In the genomic region with DNA sequence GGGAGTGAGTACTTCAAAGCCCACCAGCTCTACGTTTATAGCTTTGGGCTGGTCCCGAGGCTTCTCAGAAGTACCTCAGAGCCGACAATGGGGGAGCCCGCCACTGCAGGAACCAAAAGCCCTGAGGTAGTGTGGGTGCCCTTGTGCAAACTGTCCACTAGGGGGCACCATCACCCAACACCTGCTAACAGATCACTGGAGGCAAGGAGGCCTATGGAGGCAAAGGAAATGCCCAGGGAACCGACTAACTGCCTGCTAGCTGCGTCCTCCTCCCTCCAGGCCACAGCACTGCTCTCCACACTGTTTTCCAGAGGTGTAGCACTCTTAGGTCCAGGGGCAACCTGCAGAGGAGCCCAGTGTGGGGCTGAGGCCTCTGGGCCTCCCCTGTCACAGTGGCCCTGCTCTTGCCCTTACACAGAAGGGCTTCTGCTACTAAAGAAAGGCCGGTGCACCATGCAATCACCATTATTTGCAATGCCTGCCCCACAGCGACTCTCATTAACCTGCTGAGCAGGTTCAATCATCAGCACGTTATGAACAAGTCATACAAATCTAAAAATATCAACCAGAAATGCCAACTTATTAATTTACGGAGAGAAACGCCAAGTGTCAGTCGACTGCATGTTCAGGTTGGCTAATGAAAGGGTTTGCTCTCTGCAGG, we compare ENCODE assay signal across 8 cellular contexts.
DNase-seq lines count a peak whose midpoint lies in the region; ATAC-seq and TF ChIP-seq lines count a peak whose summit lies in the region.

No MANE protein-coding gene starts in this region.

- intact Hi-C loops in Right ventricle myocardium superior (cut with DNase I) (no loop called here), prostate gland (cut with DNase I) (no loop called here), aorta (cut with DNase I) (loop anchor here (1.0 to 5.0 kb wide), 2 partner anchors 15 to 308 kb away; no protein-coding TSS in a partner anchor)

- H3K9me3 ChIP-seq in SK-N-MC (ENCODE audit: low read depth, low read length) (no peaks in the 10 kb centered on the region), prostate gland (no peaks in the 10 kb centered on the region), aorta (ENCODE audit: control insufficient read depth, low read length) (no peaks in the 10 kb centered on the region)

- H3K4me3 Mint-ChIP-seq in HFFc6: peak overlapping the region; percentile 49

- TF ChIP-seq POLR2A in prostate gland (IDR thresholded peaks at IDR 0.05): no peak

- no peaks in the 10 kb centered on the region for H3K9me3 Mint-ChIP-seq in HFFc6

- DNase-seq in GM12864 (ENCODE audit: low read depth) (peak; percentile 59), HFFc6 (peak; percentile 79), MV-4-11 (lab: John Stamatoyannopoulos, UW) (peak; percentile 70), SK-N-MC (ENCODE audit: low read depth, low spot score) (no peak), Right ventricle myocardium superior (peak; percentile 67), prostate gland (ENCODE audit: low spot score) (peak; percentile 53), aorta (peak; percentile 84 to 88)
- DNase-seq in activated naive CD4-positive, alpha-beta T cell treated with anti-CD3 and anti-CD28 coated beads, Interleukin-2, amount 50 U/mL, for 16 hours: peak; percentile 67

- no peaks in the 10 kb centered on the region for H3K27me3 ChIP-seq in prostate gland (replicated peaks; ENCODE audit: insufficient read depth)
- peaks cover 0 to 1% of the 10 kb centered on the region in 2 donors for H3K27me3 ChIP-seq in aorta (ENCODE audit: control insufficient read depth in 1 of 2, insufficient read depth in 2 of 2, low read length in 1 of 2)

- peak; percentile 79 for ATAC-seq in Right ventricle myocardium superior (ENCODE audit: poor library complexity)
- peak; percentile 90 for ATAC-seq in aorta (ENCODE audit: low FRiP score)

- 39% methylated on average over 12 of the region's 12 CpGs for WGBS in prostate gland
- 5 to 9% methylated on average over 12 of the region's 12 CpGs for WGBS in aorta, 2 donors

- no peaks in the 10 kb centered on the region; the same call in 1 of the 2 replicates for H3K27me3 Mint-ChIP-seq in HFFc6 (ENCODE audit: insufficient read depth)

- TF ChIP-seq CTCF in GM12864 (IDR thresholded peaks at IDR 0.05; ENCODE audit: low read depth, low read length, missing control alignments): peak; percentile 96
- TF ChIP-seq CTCF in HFFc6 (IDR thresholded peaks at IDR 0.05): peak; percentile 99
- peak; percentile 71 to 86 (median 76) for TF ChIP-seq CTCF in prostate gland (IDR thresholded peaks at IDR 0.05)

- H3K4me1 ChIP-seq in prostate gland (replicated peaks): no peaks in the 10 kb centered on the region
- peaks cover 0 to 3% of the 10 kb centered on the region in 2 donors for H3K4me1 ChIP-seq in aorta (ENCODE audit: control insufficient read depth in 1 of 2, insufficient read depth in 2 of 2, low read length in 2 of 2)

- peak overlapping the region; percentile 85 for H3K27ac Mint-ChIP-seq in HFFc6

- H3K27ac ChIP-seq in SK-N-MC (peak overlapping the region; percentile 58; the same call in 1 of the 2 replicates), prostate gland (no peak overlapping the region), aorta (ENCODE audit: low read depth in 1 of 2, low read length in 2 of 2) (peak overlapping the region; percentile 62 to 97)

- peaks cover 58% of the 10 kb centered on the region for H3K4me1 Mint-ChIP-seq in HFFc6 (ENCODE audit: low read depth)

- H3K36me3 Mint-ChIP-seq in HFFc6 (ENCODE audit: low read depth): 0 out of 2 replicates have a peak, but pooled peaks cover 4% of the 10 kb centered on the region

- H3K4me3 ChIP-seq in GM12864 (ENCODE audit: low read depth, low read length) (no peak overlapping the region), SK-N-MC (peak overlapping the region; percentile 36), prostate gland (no peak overlapping the region), aorta (ENCODE audit: low read length in 2 of 2) (no peak overlapping the region)

- no peak overlapping the region for H3K9ac ChIP-seq in SK-N-MC (ENCODE audit: insufficient read length)

- H3K36me3 ChIP-seq in SK-N-MC (ENCODE audit: insufficient read depth, low read length) (no peaks in the 10 kb centered on the region), prostate gland (no peaks in the 10 kb centered on the region), aorta (ENCODE audit: control insufficient read depth in 1 of 2, insufficient read depth in 2 of 2, low read length in 1 of 2) (no peaks in the 10 kb centered on the region)

Comparison
In these comparisons a context has a peak if more than half of its experiments do, and no peak if none do; other contexts are left out.
1. H3K27ac ChIP-seq: peak in SK-N-MC (single experiment) and aorta (2 of 2); none in prostate gland (0 of 2).
2. intact Hi-C loops: an anchor here in aorta (1.0 to 5.0 kb wide); none called in Right ventricle myocardium superior and prostate gland.
3. Peak in every context shown above with its lines, with median percentiles within 50 percentile points of each other: CTCF ChIP-seq.